In genomic region chr21:32048353-32048752, GRCh38 we compare ENCODE assay signal across 2 cellular contexts.
TF ChIP-seq lines count a peak whose summit lies in the region.

No MANE protein-coding gene starts in this region.

TF ChIP-seq in GM23338, 12 proteins besides CTCF, POLR2A, EP300 and RAD21 (continued from another document):
- TF ChIP-seq ZNF462 (CRISPR knock-in tag; IDR thresholded peaks at IDR 0.05) (no peak), ZNF114 (CRISPR knock-in tag; IDR thresholded peaks at IDR 0.05) (no peak), JUNB (IDR thresholded peaks at IDR 0.05; ENCODE audit: unreplicated experiment) (no peak), STAT1 (IDR thresholded peaks at IDR 0.05; ENCODE audit: unreplicated experiment) (no peak), EZH2phosphoT487 (IDR thresholded peaks at IDR 0.05; ENCODE audit: unreplicated experiment) (no peak), CREB1 (CRISPR knock-in tag; IDR thresholded peaks at IDR 0.05; ENCODE audit: low read depth) (no peak), REST (IDR thresholded peaks at IDR 0.05; ENCODE audit: unreplicated experiment) (no peak)

TF ChIP-seq in WTC11, 78 proteins besides CTCF, POLR2A, EP300 and RAD21 (continued from another document):
- no peak for TF ChIP-seq ERG (CRISPR knock-in tag; IDR thresholded peaks at IDR 0.05)
- TF ChIP-seq PRDM15 (CRISPR knock-in tag; IDR thresholded peaks at IDR 0.05) = no peak
TF ChIP-seq in WTC11: peak in this region for 0.
